ENCODE assay signal across 2 cellular contexts in genomic region chr5:3155717-3156116, GRCh38.
TF ChIP-seq lines count a peak whose summit lies in the region.

No MANE protein-coding gene starts in this region.

TF ChIP-seq in GM23338, 12 proteins besides CTCF, POLR2A, EP300 and RAD21 (continued from another document):
- no peak for TF ChIP-seq ETS1 (IDR thresholded peaks at IDR 0.05)
- no peak for TF ChIP-seq STAT1 (IDR thresholded peaks at IDR 0.05; ENCODE audit: unreplicated experiment)
- no peak for TF ChIP-seq POLR2AphosphoS5 (IDR thresholded peaks at IDR 0.05; ENCODE audit: low read depth)
- no peak for TF ChIP-seq EZH2phosphoT487 (IDR thresholded peaks at IDR 0.05; ENCODE audit: unreplicated experiment)
- TF ChIP-seq JUNB (IDR thresholded peaks at IDR 0.05; ENCODE audit: unreplicated experiment), result no peak
- TF ChIP-seq NANOG (IDR thresholded peaks at IDR 0.05; ENCODE audit: borderline replicate concordance), result no peak
- no peak for TF ChIP-seq ZNF462 (CRISPR knock-in tag; IDR thresholded peaks at IDR 0.05)
- TF ChIP-seq CREB1 (CRISPR knock-in tag; IDR thresholded peaks at IDR 0.05; ENCODE audit: low read depth), result no peak

TF ChIP-seq in SK-N-SH treated with all-trans-retinoic acid at 6 μM for 48 hours, 23 proteins besides CTCF, POLR2A, EP300 and RAD21 (continued from another document):
- TF ChIP-seq PATZ1 (CRISPR knock-in tag; IDR thresholded peaks at IDR 0.05; ENCODE audit: borderline replicate concordance) (no peak), BACH2 (CRISPR knock-in tag; IDR thresholded peaks at IDR 0.05; ENCODE audit: borderline replicate concordance) (no peak), ZFP3 (CRISPR knock-in tag; IDR thresholded peaks at IDR 0.05) (no peak)
